In the genomic region with DNA sequence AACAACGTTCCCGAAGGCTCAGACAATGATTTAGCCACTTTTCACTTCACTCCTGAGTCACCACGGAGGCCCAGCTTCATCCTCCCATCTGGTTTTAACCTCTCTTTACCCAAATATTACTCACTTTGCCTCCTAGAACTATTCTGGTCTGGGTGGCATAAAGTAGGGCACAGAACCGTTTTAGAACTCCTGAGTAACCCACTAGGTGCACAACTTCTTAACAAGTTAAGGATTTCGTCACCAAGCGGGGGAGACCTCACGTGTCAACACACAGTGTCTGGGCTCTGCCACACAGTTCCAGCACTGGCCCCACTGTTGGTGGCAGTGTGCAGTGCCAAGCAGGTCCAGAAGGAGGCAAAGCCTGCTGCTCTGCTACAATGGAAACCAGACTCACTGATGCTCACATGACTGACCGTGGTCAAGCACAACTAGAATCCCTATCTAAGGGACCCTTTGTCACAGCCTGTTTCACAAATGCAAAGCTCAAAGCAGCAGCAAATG, we compare ENCODE assay signal across 11 cellular contexts.
A peak's percentile ranks its signal among the peaks of the same experiment; 100 is the strongest.
DNase-seq lines count a peak whose midpoint lies in the region; ATAC-seq and TF ChIP-seq lines count a peak whose summit lies in the region.
"Had no signal": no experiment of that assay in that cellular context is flagged by ENCODE, and none has a peak within 500 bp of the region (broad histone marks: within the 10 kb centered on the region; RNA-seq: fewer than 3 reads in every experiment).

No MANE protein-coding gene starts in this region.

- 0 out of 2 replicates have a peak overlapping the region, but pooled peaks have one; percentile 7 for H3K27ac Mint-ChIP-seq in WTC11
- H3K27ac Mint-ChIP-seq: activated CD4-positive, alpha-beta T cell treated with anti-CD3 and anti-CD28 coated beads, Interleukin-2, amount 10 ng/mL, durations not matched to agents 24 days and 14 days; naive B cell had no signal

- peak overlapping the region; percentile 62 for H3K27ac ChIP-seq in left ventricle myocardium inferior (replicated peaks)
- H3K27ac ChIP-seq in smooth muscle cell (ENCODE audit: low read depth), result peak overlapping the region; percentile 75

- H3F3A ChIP-seq in smooth muscle cell (ENCODE audit: low read depth), result peaks cover 37% of the 10 kb centered on the region

- POLR2A ChIA-PET in WTC11 (lab: Charles Lee), result interaction anchor here (0.6 to 1.7 kb wide), 3 partner anchors 8 to 16 kb away, joined by 3 to 5 read pairs (median 4); no protein-coding TSS in a partner anchor

- H3K27me3 ChIP-seq in left ventricle myocardium inferior (ENCODE audit: low read depth) (no peaks in the 10 kb centered on the region), smooth muscle cell (ENCODE audit: low read depth) (no peaks in the 10 kb centered on the region)

- CTCF ChIA-PET in WTC11 (lab: Charles Lee), result interaction anchor here (1.3 to 2.0 kb wide), 2 partner anchors 25 to 119 kb away, joined by 3 to 8 read pairs; no protein-coding TSS in a partner anchor

- H3K36me3 Mint-ChIP-seq in WTC11, result no peaks in the 10 kb centered on the region
- H3K36me3 Mint-ChIP-seq: naive B cell had no signal

- H3K27me3 Mint-ChIP-seq in WTC11 (ENCODE audit: low read depth), result no peaks in the 10 kb centered on the region

- H3K36me3 ChIP-seq in left ventricle myocardium inferior (no peaks in the 10 kb centered on the region), smooth muscle cell (ENCODE audit: low read depth) (no peaks in the 10 kb centered on the region)

- H3K9me3 Mint-ChIP-seq in WTC11, result no peaks in the 10 kb centered on the region
- H3K9me3 Mint-ChIP-seq: activated CD4-positive, alpha-beta T cell treated with anti-CD3 and anti-CD28 coated beads, Interleukin-2, amount 10 ng/mL, durations not matched to agents 24 days and 14 days had no signal

- H3K79me2 ChIP-seq in smooth muscle cell (ENCODE audit: low read depth), result peaks cover 97% of the 10 kb centered on the region

- no peak overlapping the region for H3K4me3 Mint-ChIP-seq in WTC11
- H3K4me3 Mint-ChIP-seq: activated CD4-positive, alpha-beta T cell treated with anti-CD3 and anti-CD28 coated beads, Interleukin-2, amount 10 ng/mL, durations not matched to agents 24 days and 14 days; naive B cell had no signal

- H4K20me1 ChIP-seq in smooth muscle cell (ENCODE audit: low read depth), result peaks cover 60% of the 10 kb centered on the region

- no peak overlapping the region for H3K9ac ChIP-seq in smooth muscle cell (ENCODE audit: low read depth)

- peak; percentile 76 for ATAC-seq in WTC11
- ATAC-seq in HG03045 (IDR thresholded peaks at IDR 0.05; ENCODE audit: unreplicated experiment), result no peak

- no peak overlapping the region for H3K4me3 ChIP-seq in left ventricle myocardium inferior
- no peak overlapping the region for H3K4me3 ChIP-seq in smooth muscle cell

- intact Hi-C loops in left ventricle myocardium inferior (cut with micrococcal nuclease), result no loop called here

- H3K4me1 ChIP-seq in left ventricle myocardium inferior (peaks cover 76% of the 10 kb centered on the region), smooth muscle cell (ENCODE audit: low read depth) (peaks cover 30% of the 10 kb centered on the region)

- DNase-seq in NCI-H345 (lab: John Stamatoyannopoulos, UW) (peak; percentile 7), NCI-H345 treated with DMSO at 0.1 percent for 48 hours (lab: John Stamatoyannopoulos, UW; ENCODE audit: unreplicated experiment) (no peak), WTC11 (ENCODE audit: low spot score) (no peak), left ventricle myocardium inferior (no peak), smooth muscle cell (lab: John Stamatoyannopoulos, UW; ENCODE audit: unreplicated experiment) (no peak), iPS-NIHi11 (ENCODE audit: low spot score) (no peak), DMS79 treated with DMSO at 0.1 percent for 48 hours (lab: John Stamatoyannopoulos, UW) (no peak)
- DNase-seq: activated CD4-positive, alpha-beta T cell treated with anti-CD3 and anti-CD28 coated beads, Interleukin-2, amount 10 ng/mL, durations not matched to agents 24 days and 14 days; activated naive CD4-positive, alpha-beta T cell treated with Interleukin-2 at 50 U/mL for 16 hours; naive B cell had no signal

- TF ChIP-seq CTCF in WTC11 (IDR thresholded peaks at IDR 0.05), result no peak
- peak; percentile 30 for TF ChIP-seq CTCF in left ventricle myocardium inferior (IDR thresholded peaks at IDR 0.05; ENCODE audit: borderline replicate concordance)
- TF ChIP-seq CTCF in smooth muscle cell (IDR thresholded peaks at IDR 0.05; ENCODE audit: borderline replicate concordance, insufficient read depth, poor library complexity, severe bottlenecking), result peak; percentile 25

- WGBS in smooth muscle cell (ENCODE audit: low lambda C conversion rate), result 45% methylated on average over 8 of the region's 8 CpGs

- no peaks in the 10 kb centered on the region for H3K9me3 ChIP-seq in left ventricle myocardium inferior (replicated peaks)
- H3K9me3 ChIP-seq in smooth muscle cell (replicated peaks; ENCODE audit: low read depth), result no peaks in the 10 kb centered on the region

- H3K4me2 ChIP-seq in smooth muscle cell, result peak overlapping the region; percentile 68

- H3K4me1 Mint-ChIP-seq in WTC11, result peaks cover 47% of the 10 kb centered on the region
- H3K4me1 Mint-ChIP-seq: activated CD4-positive, alpha-beta T cell treated with anti-CD3 and anti-CD28 coated beads, Interleukin-2, amount 10 ng/mL, durations not matched to agents 24 days and 14 days; naive B cell had no signal

- no peak overlapping the region for H2AFZ ChIP-seq in smooth muscle cell (ENCODE audit: low read depth)

TF ChIP-seq in WTC11, 78 proteins besides CTCF, POLR2A, EP300 and RAD21:
- TF ChIP-seq IRF1 (CRISPR knock-in tag; IDR thresholded peaks at IDR 0.05), result no peak
